Comparison of ENCODE assay signal across 9 cellular contexts in the genomic region with DNA sequence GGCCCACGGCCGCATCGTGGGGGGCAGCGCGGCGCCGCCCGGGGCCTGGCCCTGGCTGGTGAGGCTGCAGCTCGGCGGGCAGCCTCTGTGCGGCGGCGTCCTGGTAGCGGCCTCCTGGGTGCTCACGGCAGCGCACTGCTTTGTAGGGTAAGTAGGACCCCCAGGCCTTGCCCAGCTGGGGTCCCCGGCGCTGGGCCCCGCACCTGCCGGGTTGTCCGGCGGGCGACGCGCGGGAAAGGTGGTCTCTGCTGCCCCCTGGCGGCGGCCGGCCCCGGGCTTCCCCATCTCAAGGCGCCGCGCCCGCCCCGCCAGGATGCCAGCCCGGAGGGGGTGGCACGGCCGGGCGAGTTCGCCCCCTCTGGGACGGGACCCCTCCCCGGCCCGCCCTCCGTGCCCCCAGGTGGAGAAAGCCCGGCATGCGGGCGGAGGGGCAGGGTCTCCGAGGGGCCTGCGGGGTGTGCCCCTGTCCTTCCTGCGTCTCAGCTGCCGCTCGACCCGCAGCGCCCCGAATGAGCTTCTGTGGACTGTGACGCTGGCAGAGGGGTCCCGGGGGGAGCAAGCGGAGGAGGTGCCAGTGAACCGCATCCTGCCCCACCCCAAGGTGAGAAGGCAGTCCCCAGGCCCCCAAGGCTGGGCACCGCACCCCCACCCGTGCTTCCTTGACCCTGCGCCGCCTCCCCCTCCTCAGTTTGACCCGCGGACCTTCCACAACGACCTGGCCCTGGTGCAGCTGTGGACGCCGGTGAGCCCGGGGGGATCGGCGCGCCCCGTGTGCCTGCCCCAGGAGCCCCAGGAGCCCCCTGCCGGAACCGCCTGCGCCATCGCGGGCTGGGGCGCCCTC. TPM values are rescaled to one million over a fixed set of nuclear protein-coding genes. Genes with fewer than 3 reads are reported as not detected.
A peak's percentile ranks its signal among the peaks of the same experiment; 100 is the strongest.
DNase-seq lines count a peak whose midpoint lies in the region; ATAC-seq and TF ChIP-seq lines count a peak whose summit lies in the region.
"Had no signal": no experiment of that assay in that cellular context is flagged by ENCODE, and none has a peak within 500 bp of the region (broad histone marks: within the 10 kb centered on the region; RNA-seq: fewer than 3 reads in every experiment).

No MANE protein-coding gene starts in this region.

- H3K4me1 Mint-ChIP-seq in GM23338, result peaks cover 17% of the 10 kb centered on the region

- H3K4me3 Mint-ChIP-seq in GM23338, result no peak overlapping the region

- no peaks in the 10 kb centered on the region; the same call in 2 of the 3 replicates for H3K36me3 Mint-ChIP-seq in GM23338 (ENCODE audit: low read depth)

- H3K27ac Mint-ChIP-seq in GM23338, result no peak overlapping the region

- no peak for TF ChIP-seq POLR2A in breast epithelium (IDR thresholded peaks at IDR 0.05)

- H3K9ac ChIP-seq in liver (ENCODE audit: low read depth in 1 of 2, low read length in 2 of 2), result no peak overlapping the region

- H3K9me2 ChIP-seq in GM23338 (ENCODE audit: insufficient read depth), result no peaks in the 10 kb centered on the region

- peak overlapping the region; percentile 72 for H2AFZ ChIP-seq in GM23338

- no peak overlapping the region for H3K27ac ChIP-seq in GM23338 (ENCODE audit: low read depth)
- no peak overlapping the region for H3K27ac ChIP-seq in WERI-Rb-1
- no peak overlapping the region for H3K27ac ChIP-seq in breast epithelium
- no peak overlapping the region for H3K27ac ChIP-seq in liver (ENCODE audit: low read depth in 1 of 2, low read length in 2 of 2)

- H3K4me1 ChIP-seq in GM23338 (ENCODE audit: insufficient read depth) (no peaks in the 10 kb centered on the region; the same call in 1 of the 2 replicates), breast epithelium (peaks cover 0 to 3% of the 10 kb centered on the region in 2 donors), liver (ENCODE audit: control insufficient read depth in 4 of 4, insufficient read depth in 4 of 4, low read length in 3 of 4) (peaks cover 7 to 22% (median 13%) of the 10 kb centered on the region in 4 donors)

- no peaks in the 10 kb centered on the region for H4K20me1 ChIP-seq in GM23338 (replicated peaks; ENCODE audit: insufficient read depth)

- H3K4me2 ChIP-seq in GM23338, result peak overlapping the region; percentile 73

- no peaks in the 10 kb centered on the region for H3K9me3 Mint-ChIP-seq in GM23338

- peak; percentile 42 for ATAC-seq in GM23338

- H3K36me3 ChIP-seq in GM23338 (ENCODE audit: insufficient read depth) (no peaks in the 10 kb centered on the region), WERI-Rb-1 (no peaks in the 10 kb centered on the region), breast epithelium (no peaks in the 10 kb centered on the region), liver (ENCODE audit: control insufficient read depth in 4 of 4, insufficient read depth in 3 of 4, low read depth in 1 of 4, low read length in 3 of 4) (no peaks in the 10 kb centered on the region)

- no peaks in the 10 kb centered on the region for H3K79me2 ChIP-seq in GM23338 (replicated peaks; ENCODE audit: insufficient read depth)

- 0 out of 2 replicates have a peak, but pooled peaks cover 3% of the 10 kb centered on the region for H3F3A ChIP-seq in GM23338 (replicated peaks; ENCODE audit: low read depth)

- H3K9me3 ChIP-seq in WERI-Rb-1 (ENCODE audit: severe bottlenecking), result no peaks in the 10 kb centered on the region
- no peaks in the 10 kb centered on the region for H3K9me3 ChIP-seq in breast epithelium
- no peaks in the 10 kb centered on the region for H3K9me3 ChIP-seq in liver (ENCODE audit: control insufficient read depth in 4 of 4, low read length in 3 of 4)

- H3K4me3 ChIP-seq in GM23338, result peak overlapping the region; percentile 53
- peak overlapping the region; percentile 13; the same call in 1 of the 2 replicates for H3K4me3 ChIP-seq in WERI-Rb-1 (ENCODE audit: low read depth, low read length)
- H3K4me3 ChIP-seq in breast epithelium, result peak overlapping the region in 2 of 3 donors; percentile 33 to 53
- peak overlapping the region in 2 of 3 donors; percentile 28 to 30 for H3K4me3 ChIP-seq in liver (ENCODE audit: low read depth in 1 of 3, low read length in 3 of 3)

- 11% methylated on average over 79 of the region's 79 CpGs for WGBS in liver

- peak in 1 of 2 donors; percentile 67 for TF ChIP-seq RAD21 in liver (IDR thresholded peaks at IDR 0.05)

- H3K27me3 ChIP-seq in GM23338 (ENCODE audit: insufficient read depth), result peaks cover 44% of the 10 kb centered on the region
- peaks cover 24% of the 10 kb centered on the region for H3K27me3 ChIP-seq in WERI-Rb-1 (ENCODE audit: insufficient read depth, low read depth, severe bottlenecking)
- H3K27me3 ChIP-seq in breast epithelium, result peaks cover 11 to 67% of the 10 kb centered on the region in 2 donors
- peaks cover 0 to 8% (median 5%) of the 10 kb centered on the region in 4 donors for H3K27me3 ChIP-seq in liver (ENCODE audit: control insufficient read depth in 4 of 4, insufficient read depth in 4 of 4, low read length in 3 of 4)

- peaks cover 39% of the 10 kb centered on the region for H3K27me3 Mint-ChIP-seq in GM23338 (ENCODE audit: insufficient read depth, low read depth, poor library complexity)

- intact Hi-C loops in breast epithelium (cut with DNase I; ENCODE audit: low total_unique reads), result no loop called here

- DNase-seq in AG20443 (ENCODE audit: low spot score) (peak; percentile 92), GM23338 (ENCODE audit: low spot score) (peak; percentile 66), WERI-Rb-1 (peak; percentile 50), breast epithelium (ENCODE audit: low spot score in 2 of 2) (no peak), kidney glomerular epithelial cell (lab: John Stamatoyannopoulos, UW) (no peak), NCI-H187 (lab: John Stamatoyannopoulos, UW) (no peak)
- peak; percentile 22 for DNase-seq in stimulated activated CD8-positive, alpha-beta memory T cell treated with anti-CD3 and anti-CD28 coated beads, Interleukin-12 subunit alpha, Interleukin-12 subunit beta, amount 100 ng/mL, for 24 hours (ENCODE audit: extremely low read depth)

- TF ChIP-seq CTCF in GM23338 (conservative IDR thresholded peaks at IDR 0.05; ENCODE audit: low read depth in 2 of 2) (peak; percentile 58 to 80), WERI-Rb-1 (IDR thresholded peaks at IDR 0.05; ENCODE audit: low read depth, low read length) (peak; percentile 75), breast epithelium (IDR thresholded peaks at IDR 0.05) (peak in 1 of 3 donors; percentile 76), liver (IDR thresholded peaks at IDR 0.05; ENCODE audit: low read depth, low read length, missing input control) (peak; percentile 61)

TF ChIP-seq in GM23338, 12 proteins besides CTCF, POLR2A, EP300 and RAD21 (continues in another document):
- peak; percentile 53 for TF ChIP-seq EZH2 (IDR thresholded peaks at IDR 0.05; ENCODE audit: low read depth, unreplicated experiment)

TF ChIP-seq in liver, 16 proteins besides CTCF, POLR2A, EP300 and RAD21 (continues in another document):
- no peak for TF ChIP-seq NR2F2 (IDR thresholded peaks at IDR 0.05)
- TF ChIP-seq FOXA2 (IDR thresholded peaks at IDR 0.05), result no peak
- no peak for TF ChIP-seq SP1 (IDR thresholded peaks at IDR 0.05)
- TF ChIP-seq FOXA1 (IDR thresholded peaks at IDR 0.05), result no peak
- no peak for TF ChIP-seq YY1 (IDR thresholded peaks at IDR 0.05)
- TF ChIP-seq, protein P1, sequence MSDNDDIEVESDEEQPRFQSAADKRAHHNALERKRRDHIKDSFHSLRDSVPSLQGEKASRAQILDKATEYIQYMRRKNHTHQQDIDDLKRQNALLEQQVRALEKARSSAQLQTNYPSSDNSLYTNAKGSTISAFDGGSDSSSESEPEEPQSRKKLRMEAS (IDR thresholded peaks at IDR 0.05), result no peak
- TF ChIP-seq TAF1 (conservative IDR thresholded peaks at IDR 0.05), result no peak
- TF ChIP-seq, protein P2, sequence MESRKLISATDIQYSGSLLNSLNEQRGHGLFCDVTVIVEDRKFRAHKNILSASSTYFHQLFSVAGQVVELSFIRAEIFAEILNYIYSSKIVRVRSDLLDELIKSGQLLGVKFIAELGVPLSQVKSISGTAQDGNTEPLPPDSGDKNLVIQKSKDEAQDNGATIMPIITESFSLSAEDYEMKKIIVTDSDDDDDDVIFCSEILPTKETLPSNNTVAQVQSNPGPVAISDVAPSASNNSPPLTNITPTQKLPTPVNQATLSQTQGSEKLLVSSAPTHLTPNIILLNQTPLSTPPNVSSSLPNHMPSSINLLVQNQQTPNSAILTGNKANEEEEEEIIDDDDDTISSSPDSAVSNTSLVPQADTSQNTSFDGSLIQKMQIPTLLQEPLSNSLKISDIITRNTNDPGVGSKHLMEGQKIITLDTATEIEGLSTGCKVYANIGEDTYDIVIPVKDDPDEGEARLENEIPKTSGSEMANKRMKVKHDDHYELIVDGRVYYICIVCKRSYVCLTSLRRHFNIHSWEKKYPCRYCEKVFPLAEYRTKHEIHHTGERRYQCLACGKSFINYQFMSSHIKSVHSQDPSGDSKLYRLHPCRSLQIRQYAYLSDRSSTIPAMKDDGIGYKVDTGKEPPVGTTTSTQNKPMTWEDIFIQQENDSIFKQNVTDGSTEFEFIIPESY (IDR thresholded peaks at IDR 0.05), result no peak
- TF ChIP-seq HNF4A (conservative IDR thresholded peaks at IDR 0.05), result no peak
- no peak for TF ChIP-seq EGR1 (IDR thresholded peaks at IDR 0.05; ENCODE audit: low read depth in 2 of 2)
- no peak for TF ChIP-seq RXRA (IDR thresholded peaks at IDR 0.05)

RNA-seq across cellular contexts. Expression of a gene that starts 2.0 kb away (rescaled TPM):
- 0.31 TPM in 1 of 2 replicates, not detected in the other for total RNA-seq in GM23338 (2014; rRNA removed; shearing (Covaris generic))
- polyA plus RNA-seq in GM23338 (2016; fragmentation: Nextera tagmentation; extraction: Ambion mirVana) (0.27 TPM in 1 of 2 replicates, not detected in the other), liver (under 1 TPM in 1 of 2 donors, not detected in 1; 0.02 TPM)
- total RNA-seq in breast epithelium (not detected), liver (not detected)
- total RNA-seq: renal cortical epithelial cell had no signal

RNA-seq across cellular contexts. Expression of a gene that starts 3.7 kb away (rescaled TPM):
- total RNA-seq in GM23338 (2014; rRNA removed; shearing (Covaris generic)), result 0.10 TPM in 1 of 2 replicates, not detected in the other
- polyA plus RNA-seq in GM23338 (2016; fragmentation: Nextera tagmentation; extraction: Ambion mirVana), result 0.11 TPM in 1 of 2 replicates, not detected in the other
- not detected for total RNA-seq in breast epithelium
- total RNA-seq in liver, result not detected
- polyA plus RNA-seq in liver, result not detected
- total RNA-seq: renal cortical epithelial cell had no signal

RNA-seq across cellular contexts. Expression of a gene that starts 17.3 kb away (rescaled TPM):
- not detected in 2 replicates for total RNA-seq in GM23338 (2014; rRNA removed; shearing (Covaris generic))
- not detected in 2 replicates for polyA plus RNA-seq in GM23338 (2016; fragmentation: Nextera tagmentation; extraction: Ambion mirVana)
- not detected for total RNA-seq in breast epithelium
- total RNA-seq in liver, result not detected
- polyA plus RNA-seq in liver, result not detected
- total RNA-seq: renal cortical epithelial cell had no signal

RNA-seq across cellular contexts. Expression of a gene that starts 28.1 kb away (rescaled TPM):
- 6.1 and 7.6 TPM in 2 replicates for total RNA-seq in GM23338 (2014; rRNA removed; shearing (Covaris generic))
- 6.6 and 9.3 TPM in 2 replicates for polyA plus RNA-seq in GM23338 (2016; fragmentation: Nextera tagmentation; extraction: Ambion mirVana)
- 1 to 10 TPM; 2.9 to 5.6 (median 5.0) TPM for total RNA-seq in breast epithelium
- 1 to 10 TPM; 1.8 to 3.0 TPM for total RNA-seq in liver
- 1 to 10 TPM in 1 of 2 donors, under 1 TPM in 1; 0.50 to 1.6 TPM for polyA plus RNA-seq in liver

RNA-seq across cellular contexts. Expression of a gene that starts 28.3 kb away (rescaled TPM):
- total RNA-seq in GM23338 (2014; rRNA removed; shearing (Covaris generic)), result 59.2 and 68.1 TPM in 2 replicates
- polyA plus RNA-seq in GM23338 (2016; fragmentation: Nextera tagmentation; extraction: Ambion mirVana) (148 and 152 TPM in 2 replicates), liver (10 to 100 TPM; 44.6 to 46.3 TPM)
- total RNA-seq in breast epithelium (10 to 100 TPM; 31.6 to 57.4 (median 36.1) TPM), liver (10 to 100 TPM; 30.0 to 46.9 TPM)

Comparison
In these comparisons a context has a peak if more than half of its experiments do, and no peak if none do; other contexts are left out.
1. DNase-seq: peak in AG20443 (single experiment), GM23338 (single experiment), WERI-Rb-1 (single experiment) and stimulated activated CD8-positive, alpha-beta memory T cell treated with anti-CD3 and anti-CD28 coated beads, Interleukin-12 subunit alpha, Interleukin-12 subunit beta, amount 100 ng/mL, for 24 hours (single experiment); none in breast epithelium (0 of 2), kidney glomerular epithelial cell (single experiment) and NCI-H187 (0 of 2).
2. Peak in every context shown above with its lines, with median percentiles within 50 percentile points of each other: H3K4me3 ChIP-seq.